ENCODE assay signal across 9 cellular contexts in the genomic region with DNA sequence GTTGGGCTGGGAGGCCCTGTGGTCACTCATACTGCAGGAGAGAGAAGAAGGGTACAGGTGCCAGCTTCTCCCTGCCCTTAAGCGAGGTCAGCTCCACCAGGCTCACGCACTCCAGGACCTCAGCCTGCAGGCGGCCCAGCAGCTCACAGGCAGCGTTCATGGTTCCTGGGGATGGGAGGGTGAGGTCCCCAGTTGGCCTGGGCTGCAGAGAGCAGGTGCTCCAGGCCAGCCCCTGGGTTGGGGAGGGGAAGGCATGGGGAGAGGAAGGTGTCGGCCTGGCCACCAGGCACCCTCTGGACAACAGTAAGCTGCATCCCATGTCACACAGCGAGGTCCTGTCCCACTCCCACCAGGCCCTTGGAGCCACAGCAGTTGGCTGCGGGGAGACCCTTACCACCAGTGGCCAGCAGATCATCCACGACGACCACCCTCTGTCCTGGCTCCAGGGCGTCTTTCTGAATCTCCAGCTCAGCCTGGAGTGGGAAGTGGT. TPM values are rescaled to one million over a fixed set of nuclear protein-coding genes. Genes with fewer than 3 reads are reported as not detected.
DNase-seq lines count a peak whose midpoint lies in the region; ATAC-seq and TF ChIP-seq lines count a peak whose summit lies in the region.
"Had no signal": no experiment of that assay in that cellular context is flagged by ENCODE, and none has a peak within 500 bp of the region (broad histone marks: within the 10 kb centered on the region; RNA-seq: fewer than 3 reads in every experiment).

No MANE protein-coding gene starts in this region.

- peak overlapping the region; percentile 26 for H3K27ac Mint-ChIP-seq in endodermal cell

- no peak for ATAC-seq in HG03280 (IDR thresholded peaks at IDR 0.05; ENCODE audit: unreplicated experiment)
- no peak for ATAC-seq in foreskin keratinocyte
- no peak for ATAC-seq in HG02763 (IDR thresholded peaks at IDR 0.05; ENCODE audit: unreplicated experiment)

- POLR2A ChIA-PET in RWPE1 (lab: Yijun Ruan, JAX; ENCODE audit: low non-redundant PET): interaction anchor here (0.6 kb wide), 1 partner anchor 432 kb away, joined by 4 read pairs; no protein-coding TSS in a partner anchor

- H3K9me3 Mint-ChIP-seq in endodermal cell: no peaks in the 10 kb centered on the region

- no peaks in the 10 kb centered on the region for H3K27me3 Mint-ChIP-seq in endodermal cell (ENCODE audit: insufficient read depth)

- DNase-seq in RWPE1 (ENCODE audit: low spot score) (no peak), endodermal cell (no peak), Kasumi-1 (lab: John Stamatoyannopoulos, UW) (no peak), foreskin keratinocyte (no peak)
- DNase-seq: GDM1 had no signal

- H3K4me3 Mint-ChIP-seq in endodermal cell: peak overlapping the region; percentile 75

- no peaks in the 10 kb centered on the region for H3K9me3 ChIP-seq in endodermal cell (ENCODE audit: control insufficient read depth, low read length)

- peak overlapping the region; percentile 86 for H3K4me3 ChIP-seq in endodermal cell (ENCODE audit: low read length)

- 91 to 94% methylated on average over 8 to 10 of the region's 10 CpGs for WGBS in endodermal cell (ENCODE audit: insufficient coverage in 1 of 2, insufficient read length in 1 of 2), 2 experiments

- peaks cover 27% of the 10 kb centered on the region for H3K36me3 Mint-ChIP-seq in endodermal cell (ENCODE audit: low read depth)

- no peak overlapping the region for H3K9ac ChIP-seq in endodermal cell (ENCODE audit: extremely low read depth, low read length, poor library complexity, severe bottlenecking)

- peaks cover 5% of the 10 kb centered on the region for H3K4me1 Mint-ChIP-seq in endodermal cell

- TF ChIP-seq CTCF in 22Rv1 (IDR thresholded peaks at IDR 0.05) (no peak), RWPE1 (conservative IDR thresholded peaks at IDR 0.05; ENCODE audit: low read depth) (no peak), endodermal cell (conservative IDR thresholded peaks at IDR 0.05) (no peak), foreskin keratinocyte (conservative IDR thresholded peaks at IDR 0.05) (no peak)

- H3K4me1 ChIP-seq in endodermal cell (ENCODE audit: control insufficient read depth, insufficient read depth, low read length) (peaks cover 11% of the 10 kb centered on the region), foreskin keratinocyte (no peaks in the 10 kb centered on the region)

- peaks cover 28% of the 10 kb centered on the region for H3K36me3 ChIP-seq in endodermal cell (ENCODE audit: control insufficient read depth, insufficient read depth, low read length)

- H3K27ac ChIP-seq in 22Rv1 (peak overlapping the region; percentile 97), RWPE1 (peak overlapping the region; percentile 98), endodermal cell (ENCODE audit: low read depth, low read length) (no peak overlapping the region), foreskin keratinocyte (no peak overlapping the region)

- peak; percentile 15 for TF ChIP-seq POLR2A in GM10847 (IDR thresholded peaks at IDR 0.05; ENCODE audit: extremely low read depth, insufficient read length)

- no peaks in the 10 kb centered on the region for H3K27me3 ChIP-seq in endodermal cell (ENCODE audit: control insufficient read depth, insufficient read depth, low read length, poor library complexity, severe bottlenecking)
- no peaks in the 10 kb centered on the region for H3K27me3 ChIP-seq in foreskin keratinocyte

- CTCF ChIA-PET in RWPE1 (lab: Yijun Ruan, JAX): interaction anchor here (1.1 to 2.0 kb wide), 3 partner anchors 48 to 407 kb away, joined by 4 to 10 read pairs (median 4); no protein-coding TSS in a partner anchor

RNA-seq across cellular contexts. Expression of a gene that starts 2.0 kb away (rescaled TPM):
- total RNA-seq in endodermal cell (100 to 1,000 TPM; 200 to 230 TPM), foreskin keratinocyte (174 and 188 TPM in 2 replicates)
- 93.5 TPM for polyA plus RNA-seq in endodermal cell (2013, experiment 1 of 2)
- 91.5 TPM for polyA plus RNA-seq in endodermal cell (2013, experiment 2 of 2)
- polyA plus RNA-seq in foreskin keratinocyte: 312 and 330 TPM in 2 replicates

RNA-seq across cellular contexts. Expression of a gene that starts 6.1 kb away (rescaled TPM):
- total RNA-seq in endodermal cell: 10 to 100 TPM; 57.1 to 63.0 TPM
- polyA plus RNA-seq in endodermal cell (2013, experiment 1 of 2): 41.5 TPM
- 34.7 TPM for polyA plus RNA-seq in endodermal cell (2013, experiment 2 of 2)
- 24.1 and 26.3 TPM in 2 replicates for total RNA-seq in foreskin keratinocyte
- polyA plus RNA-seq in foreskin keratinocyte: 27.5 and 27.9 TPM in 2 replicates

RNA-seq across cellular contexts. Expression of a gene that starts 24.7 kb away (rescaled TPM):
- total RNA-seq in endodermal cell (10 to 100 TPM; 84.1 to 97.0 TPM), foreskin keratinocyte (184 and 213 TPM in 2 replicates)
- polyA plus RNA-seq in endodermal cell (2013, experiment 1 of 2): 26.7 TPM
- polyA plus RNA-seq in endodermal cell (2013, experiment 2 of 2): 28.6 TPM
- polyA plus RNA-seq in foreskin keratinocyte: 190 and 238 TPM in 2 replicates

RNA-seq across cellular contexts. Expression of a gene that starts 47.0 kb away (rescaled TPM):
- total RNA-seq in endodermal cell: 10 to 100 TPM; 32.2 to 39.6 TPM
- polyA plus RNA-seq in endodermal cell (2013, experiment 1 of 2): 14.9 TPM
- polyA plus RNA-seq in endodermal cell (2013, experiment 2 of 2): 11.2 TPM
- 15.9 and 16.7 TPM in 2 replicates for total RNA-seq in foreskin keratinocyte
- 15.5 and 18.0 TPM in 2 replicates for polyA plus RNA-seq in foreskin keratinocyte

RNA-seq across cellular contexts. Expression of a gene that starts 47.2 kb away (rescaled TPM):
- 100 to 1,000 TPM; 110 TPM for total RNA-seq in endodermal cell
- polyA plus RNA-seq in endodermal cell (2013, experiment 1 of 2): 93.1 TPM
- polyA plus RNA-seq in endodermal cell (2013, experiment 2 of 2): 81.8 TPM
- 61.8 and 62.2 TPM in 2 replicates for total RNA-seq in foreskin keratinocyte
- 105 and 118 TPM in 2 replicates for polyA plus RNA-seq in foreskin keratinocyte

Comparison
In these comparisons a context has a peak if more than half of its experiments do, and no peak if none do; other contexts are left out.
1. H3K27ac ChIP-seq: peak in 22Rv1 (single experiment) and RWPE1 (single experiment); none in endodermal cell (single experiment) and foreskin keratinocyte (single experiment).